ENCODE assay signal across 30 cellular contexts in the genomic region with DNA sequence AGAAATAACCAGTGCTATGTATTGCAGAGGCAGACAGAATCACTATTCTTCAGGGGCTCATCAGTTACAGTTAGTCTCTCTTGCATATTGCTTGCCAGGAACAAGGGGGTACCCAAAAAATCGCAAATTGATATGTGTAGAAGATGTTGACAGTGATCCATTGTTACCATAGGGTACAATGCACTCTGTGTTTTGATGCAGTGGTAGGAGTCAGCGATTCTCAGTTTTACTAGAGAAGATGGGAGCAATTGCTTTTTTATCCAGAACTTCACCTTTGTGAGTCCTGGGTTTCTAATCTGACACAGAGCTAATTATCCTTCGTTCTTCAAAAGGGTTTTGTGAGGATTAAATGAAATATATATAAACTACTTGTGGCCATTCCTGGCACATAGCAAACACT.
"Had no signal": no experiment of that assay in that cellular context is flagged by ENCODE, and none has a peak within 500 bp of the region (broad histone marks: within the 10 kb centered on the region; RNA-seq: fewer than 3 reads in every experiment).

No MANE protein-coding gene starts in this region.

- H3K4me1 Mint-ChIP-seq: activated T-helper 17 cell treated with anti-CD3 and anti-CD28 coated beads, Interleukin-2, amount 50 U/mL, for 72 hours; T-helper 17 cell had no signal

- H3K27ac Mint-ChIP-seq: activated B cell treated with CpG ODN at 0.5 μM for 24 hours; activated CD8-positive, alpha-beta T cell treated with anti-CD3 and anti-CD28 coated beads for 36 hours; activated naive CD8-positive, alpha-beta T cell; activated T-helper 17 cell treated with anti-CD3 and anti-CD28 coated beads, Interleukin-2, amount 50 U/mL, for 72 hours; T-helper 17 cell; T-helper 2 cell treated with Interferon-gamma antibody and Interleukin-4, amounts not matched to agents 5 μg/mL and 100 μg/mL, for 36 hours had no signal

- H3K27me3 ChIP-seq: colonic mucosa, esophagus squamous epithelium, gastroesophageal sphincter, heart right ventricle had no signal

- H3K36me3 Mint-ChIP-seq: activated naive CD8-positive, alpha-beta T cell had no signal

- ATAC-seq: activated CD4-positive, CD25-positive, alpha-beta regulatory T cell treated with anti-CD3 and anti-CD28 coated beads, Interleukin-2, amount 50 U/mL, for 24 hours; activated CD8-positive, alpha-beta T cell treated with anti-CD3 and anti-CD28 coated beads for 36 hours; activated T-cell treated with anti-CD3 and anti-CD28 coated beads, Interleukin-2, amount 50 U/mL, for 4 hours; activated T-helper 17 cell treated with anti-CD3 and anti-CD28 coated beads, Interleukin-2, amount 50 U/mL, for 72 hours; gastroesophageal sphincter; T-helper 17 cell had no signal

- H3K27ac ChIP-seq: colonic mucosa, epithelial cell of prostate, esophagus squamous epithelium, gastroesophageal sphincter, heart right ventricle, WERI-Rb-1 had no signal

- FAIRE-seq: astrocyte, endometrium, endothelial cell of umbilical vein had no signal

- H3K27me3 Mint-ChIP-seq: activated B cell treated with CpG ODN at 0.5 μM for 24 hours; activated CD8-positive, alpha-beta T cell treated with anti-CD3 and anti-CD28 coated beads for 36 hours had no signal

- H3K4me1 ChIP-seq: colonic mucosa had no signal

- H3K9me3 ChIP-seq: colonic mucosa, esophagus squamous epithelium, gastroesophageal sphincter, heart right ventricle had no signal

- H3K4me3 ChIP-seq: colonic mucosa, esophagus squamous epithelium, gastroesophageal sphincter, heart right ventricle had no signal

- H3K36me3 ChIP-seq: colonic mucosa, esophagus squamous epithelium, gastroesophageal sphincter, heart right ventricle, WERI-Rb-1 had no signal

- DNase-seq: activated B cell treated with CpG ODN at 0.5 μM for 24 hours; activated CD4-positive, alpha-beta T cell treated with anti-CD3 and anti-CD28 coated beads for 48 hours; activated CD4-positive, alpha-beta T cell treated with anti-CD3 and anti-CD28 coated beads, Interleukin-2, amount 50 U/mL, for 1 hour; activated CD4-positive, alpha-beta T cell treated with anti-CD3 and anti-CD28 coated beads, Interleukin-2, amount 50 U/mL, for 48 hours; activated CD8-positive, alpha-beta memory T cell treated with anti-CD3 and anti-CD28 coated beads for 24 hours; activated CD8-positive, alpha-beta T cell treated with anti-CD3 and anti-CD28 coated beads for 36 hours; activated effector memory CD4-positive, alpha-beta T cell treated with Interleukin-2 at 50 U/mL for 16 hours; activated gamma-delta T cell treated with Interleukin-2 at 50 U/mL for 16 hours; activated naive CD4-positive, alpha-beta T cell treated with anti-CD3 and anti-CD28 coated beads, Interleukin-2, amount 50 U/mL, for 16 hours; activated naive CD4-positive, alpha-beta T cell treated with Interleukin-2 at 50 U/mL for 16 hours; activated T-cell treated with anti-CD3 and anti-CD28 coated beads, Interleukin-2, amount 50 U/mL, for 4 hours; amniotic stem cell; caudate nucleus; colonic mucosa; effector CD8-positive, alpha-beta T cell; esophagus squamous epithelium; foreskin melanocyte; heart right ventricle; T-helper 17 cell; T1000; WERI-Rb-1 had no signal

- H3K4me3 Mint-ChIP-seq: activated B cell treated with CpG ODN at 0.5 μM for 24 hours; activated CD8-positive, alpha-beta T cell treated with anti-CD3 and anti-CD28 coated beads for 36 hours; activated naive CD8-positive, alpha-beta T cell; activated T-cell treated with anti-CD3 and anti-CD28 coated beads, Interleukin-2, amount 50 U/mL, for 4 hours; activated T-helper 17 cell treated with anti-CD3 and anti-CD28 coated beads, Interleukin-2, amount 50 U/mL, for 72 hours; T-helper 17 cell; T-helper 2 cell treated with Interferon-gamma antibody and Interleukin-4, amounts not matched to agents 5 μg/mL and 100 μg/mL, for 36 hours had no signal

- H3K9me3 Mint-ChIP-seq: activated B cell treated with CpG ODN at 0.5 μM for 24 hours; activated CD8-positive, alpha-beta T cell treated with anti-CD3 and anti-CD28 coated beads for 36 hours; activated T-cell treated with anti-CD3 and anti-CD28 coated beads, Interleukin-2, amount 50 U/mL, for 4 hours; activated T-helper 17 cell treated with anti-CD3 and anti-CD28 coated beads, Interleukin-2, amount 50 U/mL, for 72 hours; T-helper 2 cell treated with Interferon-gamma antibody and Interleukin-4, amounts not matched to agents 5 μg/mL and 100 μg/mL, for 36 hours had no signal
